In genomic region chr6:132816665-132817064, GRCh38 we compare ENCODE assay signal across 9 cellular contexts. TPM values are rescaled to one million over a fixed set of nuclear protein-coding genes. Genes with fewer than 3 reads are reported as not detected.
DNase-seq lines count a peak whose midpoint lies in the region; ATAC-seq, FAIRE-seq and TF ChIP-seq lines count a peak whose summit lies in the region.
"Had no signal": no experiment of that assay in that cellular context is flagged by ENCODE, and none has a peak within 500 bp of the region (broad histone marks: within the 10 kb centered on the region; RNA-seq: fewer than 3 reads in every experiment).

No MANE protein-coding gene starts in this region.

- no peak for TF ChIP-seq POLR2A in GM12878 (IDR thresholded peaks at IDR 0.05; ENCODE audit: low read depth, low read length)

- H3K4me2 ChIP-seq in Karpas-422 (ENCODE audit: low read depth, low read length, poor library complexity, severe bottlenecking), result peak overlapping the region; percentile 98
- H3K4me2 ChIP-seq in GM12878 (ENCODE audit: control insufficient read depth, insufficient read depth), result peak overlapping the region; percentile 51

- H4K20me1 ChIP-seq in Karpas-422 (ENCODE audit: insufficient read depth, low read depth, low read length), result peaks cover 42% of the 10 kb centered on the region
- H4K20me1 ChIP-seq in GM12878 (ENCODE audit: control insufficient read depth, insufficient read depth), result peaks cover 5% of the 10 kb centered on the region; the same call in 1 of the 2 replicates

- no peaks in the 10 kb centered on the region for H3K9me3 Mint-ChIP-seq in natural killer cell

- POLR2A ChIA-PET in GM12878 (lab: Charles Lee), result interaction anchor here (0.5 kb wide), 1 partner anchor 59 kb away, joined by 3 read pairs; no protein-coding TSS in a partner anchor

- peaks cover 40% of the 10 kb centered on the region for H3K36me3 ChIP-seq in Karpas-422 (ENCODE audit: insufficient read depth, low read length)
- H3K36me3 ChIP-seq in GM12878 (ENCODE audit: control insufficient read depth in 2 of 2, insufficient read depth in 2 of 2, low read length in 1 of 2), result peaks cover 7 to 14% of the 10 kb centered on the region in 2 experiments

- H3K27ac ChIP-seq in Karpas-422 (ENCODE audit: low read length) (no peak overlapping the region; the same call in 1 of the 2 replicates), GM12878 (ENCODE audit: control insufficient read depth, insufficient read depth) (no peak overlapping the region)

- SMC1A ChIA-PET in GM12878 (lab: Charles Lee; ENCODE audit: uncharacterized antibody, unreplicated experiment), result interaction anchor here (0.6 to 2.3 kb wide), 5 partner anchors 9 to 322 kb away, joined by 3 to 10 read pairs (median 3); no protein-coding TSS in a partner anchor

- intact Hi-C loops in GM12878 (cut with micrococcal nuclease; ENCODE audit: unreplicated experiment), result no loop called here
- intact Hi-C loops in natural killer cell (cut with micrococcal nuclease), result no loop called here

- 2% methylated on average over 4 of the region's 4 CpGs for WGBS in GM12878 (ENCODE audit: insufficient coverage, insufficient replicate concordance, low lambda C conversion rate, missing lambda C conversion rate)

- TF ChIP-seq EP300 in GM12878 (IDR thresholded peaks at IDR 0.05; ENCODE audit: borderline replicate concordance in 1 of 2, control insufficient read depth in 1 of 2, low read depth in 2 of 2, low read length in 2 of 2), result no peak

- H3K4me1 Mint-ChIP-seq in natural killer cell, result peaks cover 66 to 69% of the 10 kb centered on the region in 2 donors

- no TSS peak for BruUV-seq in GM12878 (replicated peaks; lab: Mats Ljungman, UMichigan)

- peak; percentile 28 for DNase-seq in Caki2 (ENCODE audit: low read depth)
- DNase-seq in Karpas-422, result no peak
- DNase-seq in GM12878 (ENCODE audit: low read depth, low spot score), result no peak
- DNase-seq in natural killer cell, result no peak
- DNase-seq in NCI-H2029 treated with DMSO at 0.1 percent for 48 hours (lab: John Stamatoyannopoulos, UW), result no peak
- no peak for DNase-seq in COLO668 (lab: John Stamatoyannopoulos, UW; ENCODE audit: unreplicated experiment)
- DNase-seq in NCI-H146 treated with DMSO at 0.1 percent for 48 hours (lab: John Stamatoyannopoulos, UW; ENCODE audit: unreplicated experiment), result no peak
- no peak for DNase-seq in KBM-7
- DNase-seq: NCI-H526 treated with DMSO at 0.1 percent for 48 hours had no signal

- H3K36me3 Mint-ChIP-seq in natural killer cell, result peaks cover 27% of the 10 kb centered on the region

- peaks cover 36% of the 10 kb centered on the region for H3K4me1 ChIP-seq in Karpas-422 (ENCODE audit: low read length)
- peaks cover 6% of the 10 kb centered on the region; the same call in 1 of the 2 replicates for H3K4me1 ChIP-seq in GM12878 (ENCODE audit: control insufficient read depth, insufficient read depth, low read length)

- CTCF ChIA-PET in GM12878 (lab: Yijun Ruan, JAX), result interaction anchor here (0.6 to 4.4 kb wide), 9 partner anchors 8 to 537 kb away, joined by 3 to 25 read pairs (median 3); partner anchors contain the start of gene SLC18B1

- H3K27me3 ChIP-seq in Karpas-422 (ENCODE audit: low read length) (no peaks in the 10 kb centered on the region), GM12878 (replicated peaks in 1 of 2; ENCODE audit: control insufficient read depth in 2 of 2, insufficient read depth in 2 of 2, low read length in 1 of 2) (no peaks in the 10 kb centered on the region)

- H3K27ac Mint-ChIP-seq in natural killer cell, result peak overlapping the region; percentile 93 to 96

- H3K4me3 Mint-ChIP-seq in natural killer cell, result peak overlapping the region; percentile 99

- no peak overlapping the region for H2AFZ ChIP-seq in Karpas-422 (ENCODE audit: low read length)
- no peak overlapping the region for H2AFZ ChIP-seq in GM12878 (ENCODE audit: control insufficient read depth, low read depth, low read length)

- H3K9me2 ChIP-seq in Karpas-422 (replicated peaks; ENCODE audit: insufficient read depth, low read length), result no peaks in the 10 kb centered on the region

- RAD21 ChIA-PET in GM12878 (lab: Charles Lee; ENCODE audit: unreplicated experiment), result interaction anchor here (0.5 to 1.3 kb wide), 3 partner anchors 28 to 302 kb away, joined by 3 read pairs; no protein-coding TSS in a partner anchor

- H3K9me3 ChIP-seq in Karpas-422 (ENCODE audit: low read length), result no peaks in the 10 kb centered on the region
- H3K9me3 ChIP-seq in GM12878 (replicated peaks; ENCODE audit: control insufficient read depth, insufficient read depth, low read length), result no peaks in the 10 kb centered on the region

- ATAC-seq in GM12878, result no peak
- ATAC-seq in natural killer cell, result no peak

- peaks cover 18% of the 10 kb centered on the region for H3K79me2 ChIP-seq in Karpas-422 (ENCODE audit: low read length)
- peaks cover 26% of the 10 kb centered on the region for H3K79me2 ChIP-seq in GM12878 (ENCODE audit: control insufficient read depth, insufficient read depth, low read length)

- H3K4me3 ChIP-seq in Karpas-422 (ENCODE audit: low read length) (peak overlapping the region; percentile 93; the same call in 1 of the 2 replicates), GM12878 (peak overlapping the region; percentile 94)

- no peak for FAIRE-seq in GM12878 (lab: Jason Lieb, UNC)

- no peak for TF ChIP-seq RAD21 in GM12878 (IDR thresholded peaks at IDR 0.05; ENCODE audit: insufficient read depth, low read depth, low read length)

- H3K27me3 Mint-ChIP-seq in natural killer cell (ENCODE audit: low read depth in 2 of 2), result no peaks in the 10 kb centered on the region

- in situ Hi-C loops in Caki2 (cut with HindIII; ENCODE audit: low pct_unique_long_range_greater_than_20kb, low sequenced_read_pairs) (no loop called here), GM12878 (cut with MboI) (no loop called here), KBM-7 (cut with MboI; ENCODE audit: low pct_unique_long_range_greater_than_20kb, low sequenced_read_pairs) (no loop called here)

- TF ChIP-seq CTCF in GM12878 (IDR thresholded peaks at IDR 0.05 in 2 of 3, conservative IDR thresholded peaks at IDR 0.05 in 1 of 3; ENCODE audit: control insufficient read depth in 2 of 3, extremely low read depth in 1 of 3, insufficient read depth in 1 of 3, low read depth in 3 of 3, low read length in 3 of 3) (peak in 2 of 3 experiments; percentile 23; a peak in 2 of 6 replicates), natural killer cell (IDR thresholded peaks at IDR 0.05) (no peak)

- H3K9ac ChIP-seq in Karpas-422 (ENCODE audit: low read length), result no peak overlapping the region; the same call in 1 of the 2 replicates
- peak overlapping the region; percentile 83; the same call in 1 of the 2 replicates for H3K9ac ChIP-seq in GM12878 (ENCODE audit: control insufficient read depth, insufficient read depth, low read length)

RNA-seq across cellular contexts. Expression of gene RPS12, which starts 2.3 kb away (rescaled TPM):
- total RNA-seq in Caki2 (2014; rRNA removed; shearing (Covaris generic); ENCODE audit: low replicate concordance), result 1,252 and 1,375 TPM in 2 replicates
- 1,944 and 3,479 TPM in 2 replicates for total RNA-seq in Karpas-422 (2014; rRNA removed; shearing (Covaris generic); ENCODE audit: low replicate concordance)
- total RNA-seq in GM12878 (2013; cell fraction: nucleolus; rRNA removed), result 143 and 167 TPM in 2 replicates
- total RNA-seq in GM12878 (2014; rRNA removed), result 2,747 and 2,993 TPM in 2 replicates
- total RNA-seq in GM12878 (2014; rRNA removed; fragmentation: Illumina TruSeq; extraction: Trizol), result 2,703 and 2,713 TPM in 2 replicates
- total RNA-seq in GM12878 (2021), result 1,613 and 1,701 TPM in 2 replicates
- 9,977 TPM for polyA plus RNA-seq in GM12878 (2011; ENCODE audit: low read depth)
- polyA plus RNA-seq in GM12878 (2011; rRNA removed), result 2,437 and 2,746 TPM in 2 replicates
- polyA plus RNA-seq in GM12878 (2011; cell fraction: cytosol; rRNA removed), result 4,228 and 4,382 TPM in 2 replicates
- 858 and 889 TPM in 2 replicates for polyA plus RNA-seq in GM12878 (2011; cell fraction: nucleus; rRNA removed)
- polyA plus RNA-seq in GM12878 (2012), result 5,102 and 5,170 TPM in 2 replicates
- polyA plus RNA-seq in GM12878 (2014; fragmentation: Illumina TruSeq; extraction: Trizol), result 1,209 and 1,555 TPM in 2 replicates
- polyA plus RNA-seq in GM12878 (2014; fragmentation: Nextera tagmentation; extraction: Ambion mirVana), result 1,000 to 10,000 TPM; 2,955 to 3,077 TPM
- polyA plus RNA-seq in GM12878 (2014; rRNA removed), result 3,381 and 3,739 TPM in 2 replicates
- 1,000 to 10,000 TPM; 1,013 to 1,054 TPM for polyA plus RNA-seq in GM12878 (2016; fragmentation: Nextera tagmentation; extraction: Ambion mirVana)
- 2,493 and 2,865 TPM in 2 replicates for polyA minus RNA-seq in GM12878 (2011; rRNA and poly(A)+ RNA removed)
- 513 and 522 TPM in 2 replicates for polyA minus RNA-seq in GM12878 (2011; cell fraction: cytosol; rRNA and poly(A)+ RNA removed)
- polyA minus RNA-seq in GM12878 (2011; cell fraction: nucleus; rRNA and poly(A)+ RNA removed), result 216 and 336 TPM in 2 replicates
- total RNA-seq in natural killer cell, result 100 to 1,000 TPM; 585 to 801 (median 769) TPM

RNA-seq across cellular contexts. Expression of gene SLC18B1, which starts 18.2 kb away (rescaled TPM):
- 11.7 and 15.5 TPM in 2 replicates for total RNA-seq in Caki2 (2014; rRNA removed; shearing (Covaris generic); ENCODE audit: low replicate concordance)
- 0.60 and 0.72 TPM in 2 replicates for total RNA-seq in Karpas-422 (2014; rRNA removed; shearing (Covaris generic); ENCODE audit: low replicate concordance)
- total RNA-seq in GM12878 (2013; cell fraction: nucleolus; rRNA removed), result 7.1 and 7.3 TPM in 2 replicates
- total RNA-seq in GM12878 (2014; rRNA removed), result 7.2 and 11.4 TPM in 2 replicates
- 8.4 and 8.5 TPM in 2 replicates for total RNA-seq in GM12878 (2014; rRNA removed; fragmentation: Illumina TruSeq; extraction: Trizol)
- total RNA-seq in GM12878 (2021), result 7.0 and 7.8 TPM in 2 replicates
- 3.5 TPM for polyA plus RNA-seq in GM12878 (2011; ENCODE audit: low read depth)
- polyA plus RNA-seq in GM12878 (2011; rRNA removed), result 3.6 and 5.3 TPM in 2 replicates
- polyA plus RNA-seq in GM12878 (2011; cell fraction: cytosol; rRNA removed), result 1.4 and 1.7 TPM in 2 replicates
- 2.3 and 3.1 TPM in 2 replicates for polyA plus RNA-seq in GM12878 (2011; cell fraction: nucleus; rRNA removed)
- 4.6 and 5.4 TPM in 2 replicates for polyA plus RNA-seq in GM12878 (2012)
- polyA plus RNA-seq in GM12878 (2014; fragmentation: Illumina TruSeq; extraction: Trizol), result 9.7 and 13.0 TPM in 2 replicates
- polyA plus RNA-seq in GM12878 (2014; fragmentation: Nextera tagmentation; extraction: Ambion mirVana), result 1 to 10 TPM; 3.5 to 6.3 TPM
- polyA plus RNA-seq in GM12878 (2014; rRNA removed), result 5.3 and 6.6 TPM in 2 replicates
- 10 to 100 TPM in 1 of 2 experiments, 1 to 10 TPM in 1; 8.5 to 11.8 TPM for polyA plus RNA-seq in GM12878 (2016; fragmentation: Nextera tagmentation; extraction: Ambion mirVana)
- polyA minus RNA-seq in GM12878 (2011; rRNA and poly(A)+ RNA removed), result 2.8 and 3.3 TPM in 2 replicates
- 0.52 and 0.67 TPM in 2 replicates for polyA minus RNA-seq in GM12878 (2011; cell fraction: cytosol; rRNA and poly(A)+ RNA removed)
- polyA minus RNA-seq in GM12878 (2011; cell fraction: nucleus; rRNA and poly(A)+ RNA removed), result 0.67 and 0.73 TPM in 2 replicates
- total RNA-seq in natural killer cell, result 1 to 10 TPM; 2.5 to 3.6 (median 3.0) TPM

RNA-seq across cellular contexts. Expression of gene VNN2, which starts 59.0 kb away (rescaled TPM):
- not detected in 2 replicates for total RNA-seq in Caki2 (2014; rRNA removed; shearing (Covaris generic); ENCODE audit: low replicate concordance)
- 43.4 and 48.9 TPM in 2 replicates for total RNA-seq in Karpas-422 (2014; rRNA removed; shearing (Covaris generic); ENCODE audit: low replicate concordance)
- 25.5 and 28.5 TPM in 2 replicates for total RNA-seq in GM12878 (2013; cell fraction: nucleolus; rRNA removed)
- total RNA-seq in GM12878 (2014; rRNA removed), result 21.3 and 26.3 TPM in 2 replicates
- total RNA-seq in GM12878 (2014; rRNA removed; fragmentation: Illumina TruSeq; extraction: Trizol), result 22.9 and 23.9 TPM in 2 replicates
- total RNA-seq in GM12878 (2021), result 13.8 and 15.1 TPM in 2 replicates
- polyA plus RNA-seq in GM12878 (2011; ENCODE audit: low read depth), result 39.3 TPM
- 18.2 and 21.5 TPM in 2 replicates for polyA plus RNA-seq in GM12878 (2011; rRNA removed)
- 11.2 and 15.0 TPM in 2 replicates for polyA plus RNA-seq in GM12878 (2011; cell fraction: cytosol; rRNA removed)
- polyA plus RNA-seq in GM12878 (2011; cell fraction: nucleus; rRNA removed), result 10.7 and 12.0 TPM in 2 replicates
- 22.9 and 23.5 TPM in 2 replicates for polyA plus RNA-seq in GM12878 (2012)
- polyA plus RNA-seq in GM12878 (2014; fragmentation: Illumina TruSeq; extraction: Trizol), result 30.1 and 41.7 TPM in 2 replicates
- 10 to 100 TPM; 26.4 to 27.3 TPM for polyA plus RNA-seq in GM12878 (2014; fragmentation: Nextera tagmentation; extraction: Ambion mirVana)
- 14.4 and 24.4 TPM in 2 replicates for polyA plus RNA-seq in GM12878 (2014; rRNA removed)
- 10 to 100 TPM; 18.2 to 19.4 TPM for polyA plus RNA-seq in GM12878 (2016; fragmentation: Nextera tagmentation; extraction: Ambion mirVana)
- polyA minus RNA-seq in GM12878 (2011; rRNA and poly(A)+ RNA removed), result 10.9 and 13.4 TPM in 2 replicates
- polyA minus RNA-seq in GM12878 (2011; cell fraction: cytosol; rRNA and poly(A)+ RNA removed), result 3.6 and 3.7 TPM in 2 replicates
- 3.1 and 3.7 TPM in 2 replicates for polyA minus RNA-seq in GM12878 (2011; cell fraction: nucleus; rRNA and poly(A)+ RNA removed)
- 10 to 100 TPM; 20.3 to 31.9 (median 25.4) TPM for total RNA-seq in natural killer cell

Comparison
In these comparisons a context has a peak if more than half of its experiments do, and no peak if none do; other contexts are left out.
1. RNA of gene VNN2, which starts 59.0 kb away (total RNA-seq): 43.4 to 48.9 TPM in Karpas-422, 20.3 to 31.9 TPM in natural killer cell and 13.8 to 28.5 TPM in GM12878; not detected in Caki2; every median in the first group is over 10 times any median in the second.